30 cellular contexts compared by ENCODE assay signal in genomic region chr7:246451-246850, GRCh38. TPM values are rescaled to one million over a fixed set of nuclear protein-coding genes. Genes with fewer than 3 reads are reported as not detected.
"Had no signal": no experiment of that assay in that cellular context is flagged by ENCODE, and none has a peak within 500 bp of the region (broad histone marks: within the 10 kb centered on the region; RNA-seq: fewer than 3 reads in every experiment).

No MANE protein-coding gene starts in this region.

- H3K27me3 Mint-ChIP-seq: stimulated activated naive CD8-positive, alpha-beta T cell treated with anti-CD3 and anti-CD28 coated beads, Interleukin-15, Interleukin-2, amounts not matched to agents 100 ng/mL and 50 ng/mL, for 24 hours; type B pancreatic cell had no signal

- H3K9me3 Mint-ChIP-seq: mesothelial cell of epicardium; naive B cell; natural killer cell; stimulated activated effector memory CD8-positive, alpha-beta T cell treated with anti-CD3 and anti-CD28 coated beads, Interleukin-12 subunit alpha, Interleukin-12 subunit beta, amount 100 ng/mL, for 72 hours; stimulated activated naive CD8-positive, alpha-beta T cell treated with anti-CD3 and anti-CD28 coated beads, Interleukin-15, Interleukin-2, amounts not matched to agents 100 ng/mL and 50 ng/mL, for 24 hours; type B pancreatic cell had no signal

- H3K4me1 Mint-ChIP-seq: naive B cell; natural killer cell; stimulated activated effector memory CD8-positive, alpha-beta T cell treated with anti-CD3 and anti-CD28 coated beads, Interleukin-12 subunit alpha, Interleukin-12 subunit beta, amount 100 ng/mL, for 72 hours had no signal

- DNase-seq: islet precursor cell; left ventricle myocardium inferior; mesendoderm; naive B cell; natural killer cell; nucleus accumbens; pancreas; posterior cingulate gyrus; retina; sigmoid colon; small intestine; spleen; stimulated activated CD4-positive, alpha-beta T cell treated with anti-CD3 and anti-CD28 coated beads, Interleukin-4, amount 100 ng/mL, for 24 hours; stimulated activated naive CD4-positive, alpha-beta T cell; substantia nigra; uterus had no signal

- ATAC-seq: natural killer cell; pancreas; right cardiac atrium; stimulated activated effector memory CD8-positive, alpha-beta T cell treated with anti-CD3 and anti-CD28 coated beads, Interleukin-12 subunit alpha, Interleukin-12 subunit beta, amount 100 ng/mL, for 72 hours had no signal

- H3K4me3 Mint-ChIP-seq: mesothelial cell of epicardium; naive B cell; natural killer cell; stimulated activated effector memory CD8-positive, alpha-beta T cell treated with anti-CD3 and anti-CD28 coated beads, Interleukin-12 subunit alpha, Interleukin-12 subunit beta, amount 100 ng/mL, for 72 hours; stimulated activated naive CD8-positive, alpha-beta T cell treated with anti-CD3 and anti-CD28 coated beads, Interleukin-15, Interleukin-2, amounts not matched to agents 100 ng/mL and 50 ng/mL, for 24 hours; type B pancreatic cell had no signal

- H3K36me3 Mint-ChIP-seq: mesothelial cell of epicardium, naive B cell, natural killer cell, type B pancreatic cell had no signal

- H3K27ac Mint-ChIP-seq: mesothelial cell of epicardium; naive B cell; natural killer cell; stimulated activated effector memory CD8-positive, alpha-beta T cell treated with anti-CD3 and anti-CD28 coated beads, Interleukin-12 subunit alpha, Interleukin-12 subunit beta, amount 100 ng/mL, for 72 hours; stimulated activated naive CD8-positive, alpha-beta T cell treated with anti-CD3 and anti-CD28 coated beads, Interleukin-15, Interleukin-2, amounts not matched to agents 100 ng/mL and 50 ng/mL, for 24 hours; type B pancreatic cell had no signal

RNA-seq across cellular contexts. Expression of gene FOXL3, which starts 43.5 kb away (rescaled TPM):
- total RNA-seq: kidney epithelial cell, left ventricle myocardium inferior, lower leg skin, lung, mesothelial cell of epicardium, mononuclear cell, natural killer cell, osteoblast, pancreas, prostate gland, right cardiac atrium, sigmoid colon, spleen, temporal lobe, tibial nerve, ureter, uterus had no signal
